In the genomic region with DNA sequence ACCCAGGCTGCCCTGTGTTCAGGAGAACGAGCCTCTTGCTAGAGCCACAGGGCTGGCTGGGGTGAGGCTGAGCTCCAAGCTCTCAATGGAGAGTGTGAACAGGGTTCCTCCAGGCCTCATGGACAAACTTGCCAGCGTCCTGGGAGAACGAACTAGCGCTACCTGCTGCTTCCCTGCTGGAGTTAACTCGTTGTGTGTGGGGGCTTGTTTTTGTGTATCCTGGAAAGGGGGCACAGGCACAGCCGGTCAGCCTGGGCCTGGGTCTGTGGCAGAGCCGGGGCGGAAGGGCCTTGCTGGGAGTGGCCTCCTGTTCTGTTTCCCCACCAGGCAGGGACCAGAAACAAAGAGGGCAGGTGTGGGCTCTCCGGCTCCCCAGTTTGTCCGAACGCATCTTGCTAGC, we compare ENCODE assay signal across 19 cellular contexts.
A peak's percentile ranks its signal among the peaks of the same experiment; 100 is the strongest.
DNase-seq lines count a peak whose midpoint lies in the region; ATAC-seq, FAIRE-seq and TF ChIP-seq lines count a peak whose summit lies in the region.
"Had no signal": no experiment of that assay in that cellular context is flagged by ENCODE, and none has a peak within 500 bp of the region (broad histone marks: within the 10 kb centered on the region; RNA-seq: fewer than 3 reads in every experiment).

No MANE protein-coding gene starts in this region.

- H2AFZ ChIP-seq in neuronal stem cell (ENCODE audit: low read length) = no peak overlapping the region

- no peaks in the 10 kb centered on the region for H3K36me3 Mint-ChIP-seq in natural killer cell treated with Interleukin-12 subunit alpha and Interleukin-12 subunit beta and Interleukin-15 and Interleukin-18, amount 100 ng/mL, for 72 hours
- H3K36me3 Mint-ChIP-seq in natural killer cell = no peaks in the 10 kb centered on the region
- no peaks in the 10 kb centered on the region for H3K36me3 Mint-ChIP-seq in T-helper 2 cell treated with Interferon-gamma antibody and Interleukin-4, amounts not matched to agents 5 μg/mL and 100 μg/mL, for 36 hours (ENCODE audit: low read depth)

- intact Hi-C loops in natural killer cell (cut with micrococcal nuclease) (no loop called here), kidney (cut with DNase I) (no loop called here), esophagus squamous epithelium (cut with DNase I) (no loop called here)

- no peak overlapping the region for H2BK5ac ChIP-seq in neuronal stem cell (ENCODE audit: low read length)

- H3K4me3 ChIP-seq in kidney (ENCODE audit: low read length in 2 of 2) (no peak overlapping the region), neuronal stem cell (ENCODE audit: low read length in 2 of 2) (no peak overlapping the region), esophagus squamous epithelium (no peak overlapping the region)
- H3K4me3 ChIP-seq: A549 had no signal

- FAIRE-seq in kidney (lab: Jason Lieb, UNC) = no peak
- FAIRE-seq: A549, D721Med, GM12892, GM18507, H1 had no signal

- no peak overlapping the region for H3K4me3 Mint-ChIP-seq in natural killer cell treated with Interleukin-12 subunit alpha and Interleukin-12 subunit beta and Interleukin-15 and Interleukin-18, amount 100 ng/mL, for 72 hours
- no peak overlapping the region for H3K4me3 Mint-ChIP-seq in natural killer cell
- H3K4me3 Mint-ChIP-seq in T-helper 2 cell treated with Interferon-gamma antibody and Interleukin-4, amounts not matched to agents 5 μg/mL and 100 μg/mL, for 36 hours = no peak overlapping the region
- H3K4me3 Mint-ChIP-seq: CD4-positive, alpha-beta T cell; H9 had no signal

- no peak overlapping the region for H4K91ac ChIP-seq in neuronal stem cell (ENCODE audit: low read depth, low read length, poor library complexity)

- H3K27ac ChIP-seq in kidney (ENCODE audit: low read depth in 2 of 2, low read length in 2 of 2) (no peak overlapping the region), neuronal stem cell (replicated peaks; ENCODE audit: low read length) (no peak overlapping the region), esophagus squamous epithelium (no peak overlapping the region)
- H3K27ac ChIP-seq: 22Rv1, A549, C4-2B had no signal

- H3K36me3 ChIP-seq in kidney (ENCODE audit: control insufficient read depth in 1 of 2, insufficient read depth in 2 of 2, low read length in 2 of 2) = no peaks in the 10 kb centered on the region
- peaks cover 57 to 97% of the 10 kb centered on the region in 2 donors for H3K36me3 ChIP-seq in neuronal stem cell (replicated peaks in 1 of 2; ENCODE audit: control insufficient read depth in 2 of 2, insufficient read depth in 2 of 2, low read length in 2 of 2)
- no peaks in the 10 kb centered on the region for H3K36me3 ChIP-seq in esophagus squamous epithelium

- peak overlapping the region; percentile 36 for H3K18ac ChIP-seq in neuronal stem cell (ENCODE audit: low read length)

- H3K14ac ChIP-seq in neuronal stem cell (ENCODE audit: low read length) = no peak overlapping the region

- H3K4me1 ChIP-seq in kidney (ENCODE audit: control insufficient read depth in 1 of 2, insufficient read depth in 1 of 2, low read depth in 1 of 2, low read length in 2 of 2) (no peaks in the 10 kb centered on the region), neuronal stem cell (ENCODE audit: control insufficient read depth in 2 of 2, insufficient read depth in 1 of 2, low read depth in 1 of 2, low read length in 2 of 2) (no peaks in the 10 kb centered on the region), esophagus squamous epithelium (no peaks in the 10 kb centered on the region)
- H3K4me1 ChIP-seq: A549, Caco-2 had no signal

- TF ChIP-seq CTCF in natural killer cell (IDR thresholded peaks at IDR 0.05) = no peak
- TF ChIP-seq CTCF in kidney (IDR thresholded peaks at IDR 0.05; ENCODE audit: borderline replicate concordance, extremely low read depth, insufficient read depth) = no peak
- TF ChIP-seq CTCF in esophagus squamous epithelium (IDR thresholded peaks at IDR 0.05) = no peak

- peaks cover 10 to 12% of the 10 kb centered on the region in 2 donors for H3K4me1 Mint-ChIP-seq in natural killer cell treated with Interleukin-12 subunit alpha and Interleukin-12 subunit beta and Interleukin-15 and Interleukin-18, amount 100 ng/mL, for 72 hours (ENCODE audit: low read depth in 2 of 2)
- H3K4me1 Mint-ChIP-seq in natural killer cell = peaks cover 6 to 16% of the 10 kb centered on the region in 2 donors
- H3K4me1 Mint-ChIP-seq in T-helper 2 cell treated with Interferon-gamma antibody and Interleukin-4, amounts not matched to agents 5 μg/mL and 100 μg/mL, for 36 hours (ENCODE audit: low read depth) = no peaks in the 10 kb centered on the region
- H3K4me1 Mint-ChIP-seq: H9 had no signal

- no peak for TF ChIP-seq POLR2A in esophagus squamous epithelium (IDR thresholded peaks at IDR 0.05)

- no peak overlapping the region for H2BK120ac ChIP-seq in neuronal stem cell (ENCODE audit: low read depth, low read length)

- no peak overlapping the region for H3K23ac ChIP-seq in neuronal stem cell (ENCODE audit: low read depth, low read length, poor library complexity)

- WGBS in neuronal stem cell (ENCODE audit: extremely low coverage in 2 of 2, insufficient read length in 2 of 2, insufficient replicate concordance in 1 of 2), 2 donors = no CpG with 5 or more reads among the region's 11 CpGs
- 87% methylated on average over 8 of the region's 11 CpGs; no CpG with 5 or more reads in 1 of the 2 donors for WGBS in esophagus squamous epithelium, 2 donors

- H3K4me2 ChIP-seq in neuronal stem cell (ENCODE audit: insufficient read depth, low read length, poor library complexity, severe bottlenecking) = no peak overlapping the region
- H3K4me2 ChIP-seq: A549 had no signal

- H3K27ac Mint-ChIP-seq in natural killer cell treated with Interleukin-12 subunit alpha and Interleukin-12 subunit beta and Interleukin-15 and Interleukin-18, amount 100 ng/mL, for 72 hours = no peak overlapping the region
- H3K27ac Mint-ChIP-seq in natural killer cell = no peak overlapping the region
- no peak overlapping the region for H3K27ac Mint-ChIP-seq in T-helper 2 cell treated with Interferon-gamma antibody and Interleukin-4, amounts not matched to agents 5 μg/mL and 100 μg/mL, for 36 hours
- H3K27ac Mint-ChIP-seq: CD4-positive, alpha-beta T cell; H9 had no signal

- H3K27me3 Mint-ChIP-seq in natural killer cell treated with Interleukin-12 subunit alpha and Interleukin-12 subunit beta and Interleukin-15 and Interleukin-18, amount 100 ng/mL, for 72 hours = peaks cover 3 to 7% of the 10 kb centered on the region in 2 donors
- H3K27me3 Mint-ChIP-seq in natural killer cell (ENCODE audit: low read depth in 2 of 2) = peaks cover 0 to 3% of the 10 kb centered on the region in 2 donors
- H3K27me3 Mint-ChIP-seq in T-helper 2 cell treated with Interferon-gamma antibody and Interleukin-4, amounts not matched to agents 5 μg/mL and 100 μg/mL, for 36 hours (ENCODE audit: low read depth) = peaks cover 2% of the 10 kb centered on the region

- no peak overlapping the region for H2AK5ac ChIP-seq in neuronal stem cell (ENCODE audit: low read depth, low read length)

- no peak overlapping the region for H2BK12ac ChIP-seq in neuronal stem cell (ENCODE audit: low read length)

- H2BK15ac ChIP-seq in neuronal stem cell (ENCODE audit: low read length) = no peak overlapping the region

- no peaks in the 10 kb centered on the region for H3K9me3 Mint-ChIP-seq in natural killer cell treated with Interleukin-12 subunit alpha and Interleukin-12 subunit beta and Interleukin-15 and Interleukin-18, amount 100 ng/mL, for 72 hours
- H3K9me3 Mint-ChIP-seq in natural killer cell = no peaks in the 10 kb centered on the region
- no peaks in the 10 kb centered on the region for H3K9me3 Mint-ChIP-seq in T-helper 2 cell treated with Interferon-gamma antibody and Interleukin-4, amounts not matched to agents 5 μg/mL and 100 μg/mL, for 36 hours
- H3K9me3 Mint-ChIP-seq: CD4-positive, alpha-beta T cell had no signal

- peaks cover 7% of the 10 kb centered on the region for H3K79me1 ChIP-seq in neuronal stem cell (ENCODE audit: low read depth, low read length)

- no peaks in the 10 kb centered on the region for H3K9me3 ChIP-seq in kidney (ENCODE audit: control insufficient read depth in 1 of 2, low read length in 2 of 2)
- H3K9me3 ChIP-seq in neuronal stem cell (replicated peaks in 1 of 2; ENCODE audit: control insufficient read depth in 2 of 2, insufficient read depth in 1 of 2, low read depth in 1 of 2, low read length in 2 of 2) = no peaks in the 10 kb centered on the region
- no peaks in the 10 kb centered on the region for H3K9me3 ChIP-seq in esophagus squamous epithelium
- H3K9me3 ChIP-seq: A549, Caco-2 had no signal

- no peak overlapping the region for H4K8ac ChIP-seq in neuronal stem cell (ENCODE audit: low read depth, low read length)

- H3K27me3 ChIP-seq in neuronal stem cell (ENCODE audit: control insufficient read depth in 3 of 3, insufficient read depth in 3 of 3, low read depth in 1 of 3, low read length in 3 of 3) (no peaks in the 10 kb centered on the region), esophagus squamous epithelium (no peaks in the 10 kb centered on the region)

- ATAC-seq in natural killer cell treated with Interleukin-12 subunit alpha and Interleukin-12 subunit beta and Interleukin-15 and Interleukin-18, amount 100 ng/mL, for 72 hours = no peak
- ATAC-seq in natural killer cell = no peak
- ATAC-seq in GM19395 (IDR thresholded peaks at IDR 0.05; ENCODE audit: unreplicated experiment) = no peak
- ATAC-seq: A549 had no signal

- H3K9ac ChIP-seq in kidney (ENCODE audit: low read length in 2 of 2) = no peak overlapping the region
- no peak overlapping the region for H3K9ac ChIP-seq in neuronal stem cell (ENCODE audit: low read depth, low read length, poor library complexity)

- no peak overlapping the region for H3K4ac ChIP-seq in neuronal stem cell (ENCODE audit: low read length)

- DNase-seq in natural killer cell treated with Interleukin-12 subunit alpha and Interleukin-12 subunit beta and Interleukin-15 and Interleukin-18, amount 100 ng/mL, for 72 hours (ENCODE audit: low spot score) = peak; percentile 25
- no peak for DNase-seq in natural killer cell
- peak; percentile 52 for DNase-seq in kidney
- no peak for DNase-seq in neuronal stem cell (ENCODE audit: low spot score)
- no peak for DNase-seq in T-helper 2 cell treated with Interferon-gamma antibody and Interleukin-4, amounts not matched to agents 5 μg/mL and 100 μg/mL, for 36 hours (ENCODE audit: low spot score)
- DNase-seq in esophagus squamous epithelium (lab: John Stamatoyannopoulos, UW) = no peak
- DNase-seq: AML-193; Caco-2; CD4-positive, alpha-beta T cell; GDM1; H9 had no signal

Comparison
In these comparisons a context has a peak if more than half of its experiments do, and no peak if none do; other contexts are left out.
1. DNase-seq: peak in natural killer cell treated with Interleukin-12 subunit alpha and Interleukin-12 subunit beta and Interleukin-15 and Interleukin-18, amount 100 ng/mL, for 72 hours (single experiment) and kidney (single experiment); none in natural killer cell (single experiment), neuronal stem cell (single experiment), T-helper 2 cell treated with Interferon-gamma antibody and Interleukin-4, amounts not matched to agents 5 μg/mL and 100 μg/mL, for 36 hours (single experiment) and esophagus squamous epithelium (single experiment).